ENCODE assay signal across 8 cellular contexts in genomic region chr9:100602302-100602930, GRCh38. TPM values are rescaled to one million over a fixed set of nuclear protein-coding genes. Genes with fewer than 3 reads are reported as not detected.
DNase-seq lines count a peak whose midpoint lies in the region; ATAC-seq and TF ChIP-seq lines count a peak whose summit lies in the region.

No MANE protein-coding gene starts in this region.

- peak; percentile 70 for TF ChIP-seq RAD21 in SK-N-SH (IDR thresholded peaks at IDR 0.05; ENCODE audit: low read length)

- H3K4me1 ChIP-seq in SK-N-SH (ENCODE audit: control insufficient read depth in 1 of 2, insufficient read depth in 2 of 2, low read depth in 1 of 2, low read length in 1 of 2) = peaks cover 0 to 9% of the 10 kb centered on the region in 2 experiments; a peak in 1 of 4 replicates
- H3K4me1 ChIP-seq in stomach = peaks cover 0 to 18% (median 7%) of the 10 kb centered on the region in 4 donors

- no peaks in the 10 kb centered on the region for H3F3A ChIP-seq in SK-N-SH (replicated peaks; ENCODE audit: insufficient read depth)

- H3K9me2 ChIP-seq in SK-N-SH = no peaks in the 10 kb centered on the region

- POLR2A ChIA-PET in SK-N-SH (lab: Yijun Ruan, JAX) = no interaction called here

- H3K9me3 ChIP-seq in SK-N-SH (no peaks in the 10 kb centered on the region), stomach (no peaks in the 10 kb centered on the region)

- no peaks in the 10 kb centered on the region for H3K36me3 ChIP-seq in SK-N-SH (replicated peaks in 1 of 2; ENCODE audit: control insufficient read depth in 1 of 2, insufficient read depth in 2 of 2, low read length in 1 of 2)
- no peaks in the 10 kb centered on the region for H3K36me3 ChIP-seq in stomach

- H3K79me2 ChIP-seq in SK-N-SH (ENCODE audit: insufficient read depth) = no peaks in the 10 kb centered on the region

- intact Hi-C loops in stomach (cut with DNase I; ENCODE audit: low total_unique reads) = loop anchor here (10.0 kb wide), 1 partner anchor 712 kb away; no protein-coding TSS in a partner anchor

- no peak for TF ChIP-seq POLR2A in stomach (IDR thresholded peaks at IDR 0.05)

- TF ChIP-seq EP300 in SK-N-SH (IDR thresholded peaks at IDR 0.05; ENCODE audit: borderline replicate concordance in 1 of 2, low read depth in 1 of 2, low read length in 1 of 2) = no peak
- no peak for TF ChIP-seq EP300 in stomach (IDR thresholded peaks at IDR 0.05)

- DNase-seq in GM04504 (ENCODE audit: low read depth) = peak; percentile 24
- peak; percentile 53 for DNase-seq in NCI-H1436 (lab: John Stamatoyannopoulos, UW)
- peak; percentile 45 for DNase-seq in SK-N-SH
- peak; percentile 68 for DNase-seq in glomerular visceral epithelial cell (ENCODE audit: extremely low spot score)
- DNase-seq in stomach = no peak
- DNase-seq in activated CD4-positive, alpha-beta T cell treated with anti-CD3 and anti-CD28 coated beads for 48 hours = no peak
- no peak for DNase-seq in NCI-H1048 (lab: John Stamatoyannopoulos, UW)

- H3K27me3 ChIP-seq in SK-N-SH (ENCODE audit: insufficient read depth) = no peaks in the 10 kb centered on the region
- H3K27me3 ChIP-seq in stomach = no peaks in the 10 kb centered on the region

- TF ChIP-seq CTCF in SK-N-SH (IDR thresholded peaks at IDR 0.05) (peak; percentile 77), stomach (IDR thresholded peaks at IDR 0.05) (peak in 4 of 7 experiments; percentile 20 to 64 (median 52))

- 20% methylated on average over 3 of the region's 3 CpGs for WGBS in SK-N-SH (ENCODE audit: low lambda C conversion rate)
- WGBS in stomach, 5 donors = 43 to 53% (median 47%) methylated on average over 3 of the region's 3 CpGs

- H3K4me3 ChIP-seq in SK-N-SH (ENCODE audit: low read depth in 2 of 2, low read length in 1 of 2) (no peak overlapping the region; a peak in 1 of 4 replicates), stomach (no peak overlapping the region)

- no peak overlapping the region for H3K4me2 ChIP-seq in SK-N-SH

- no peak for ATAC-seq in HG02981 (IDR thresholded peaks at IDR 0.05; ENCODE audit: unreplicated experiment)

- CTCF ChIA-PET in SK-N-SH (lab: Yijun Ruan, JAX) = interaction anchor here (0.6 to 6.3 kb wide), 33 partner anchors 10 to 1621 kb away, joined by 3 to 80 read pairs (median 5); partner anchors contain the start of gene TEX10

- H2AFZ ChIP-seq in SK-N-SH (ENCODE audit: low read depth) = no peak overlapping the region

- H3K27ac ChIP-seq in SK-N-SH (ENCODE audit: low read depth in 2 of 2, low read length in 1 of 2) = no peak overlapping the region
- H3K27ac ChIP-seq in stomach = no peak overlapping the region

- H3K9ac ChIP-seq in SK-N-SH = no peak overlapping the region

- H4K20me1 ChIP-seq in SK-N-SH (ENCODE audit: insufficient read depth) = no peaks in the 10 kb centered on the region

TF ChIP-seq in SK-N-SH, 30 proteins besides CTCF, POLR2A, EP300 and RAD21:
- TF ChIP-seq SMC3 (IDR thresholded peaks at IDR 0.05; ENCODE audit: low read depth, low read length) (peak; percentile 65), RFX5 (IDR thresholded peaks at IDR 0.05; ENCODE audit: low read length) (no peak)

RNA-seq across cellular contexts. Expression of gene CAVIN4, which starts 24.5 kb away (rescaled TPM):
- polyA plus RNA-seq in SK-N-SH (2012; rRNA removed) (0.54 and 0.73 TPM in 2 replicates), stomach (under 1 TPM; 0.13 to 0.37 (median 0.31) TPM)
- 0.67 and 0.73 TPM in 2 replicates for polyA plus RNA-seq in SK-N-SH (2012; cell fraction: cytosol; rRNA removed)
- polyA plus RNA-seq in SK-N-SH (2012; cell fraction: nucleus; rRNA removed) = 1.1 and 1.9 TPM in 2 replicates
- under 1 TPM in 1 of 5 donors, not detected in 4; 0.55 TPM for total RNA-seq in stomach

Comparison
In these comparisons a context has a peak if more than half of its experiments do, and no peak if none do; other contexts are left out.
1. DNase-seq: peak in GM04504 (single experiment), NCI-H1436 (single experiment), SK-N-SH (single experiment) and glomerular visceral epithelial cell (single experiment); none in stomach (single experiment), activated CD4-positive, alpha-beta T cell treated with anti-CD3 and anti-CD28 coated beads for 48 hours (single experiment) and NCI-H1048 (single experiment).